Comparison of ENCODE assay signal across 1 cellular context in the genomic region with DNA sequence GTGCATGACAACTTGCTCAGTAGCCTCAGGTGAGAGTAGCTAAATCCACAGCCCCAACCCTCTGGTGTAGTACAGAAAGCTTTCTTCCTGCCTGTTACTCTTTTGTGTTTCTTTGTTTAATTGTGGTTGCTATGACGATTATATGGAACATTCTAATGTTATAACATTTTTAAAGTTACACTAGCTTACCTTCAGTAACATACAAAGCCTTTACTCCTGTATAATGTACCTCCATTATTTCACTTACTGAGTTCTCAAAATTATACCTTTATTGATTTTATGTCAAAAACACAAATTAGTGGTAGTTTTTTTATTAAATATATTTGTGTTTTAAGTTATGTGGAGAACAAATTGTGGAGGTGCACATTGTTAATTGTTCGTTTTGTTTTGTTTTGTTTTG. TPM values are rescaled to one million over a fixed set of nuclear protein-coding genes. Genes with fewer than 3 reads are reported as not detected.
"Had no signal": no experiment of that assay in that cellular context is flagged by ENCODE, and none has a peak within 500 bp of the region (broad histone marks: within the 10 kb centered on the region; RNA-seq: fewer than 3 reads in every experiment).

A gene with protein sequence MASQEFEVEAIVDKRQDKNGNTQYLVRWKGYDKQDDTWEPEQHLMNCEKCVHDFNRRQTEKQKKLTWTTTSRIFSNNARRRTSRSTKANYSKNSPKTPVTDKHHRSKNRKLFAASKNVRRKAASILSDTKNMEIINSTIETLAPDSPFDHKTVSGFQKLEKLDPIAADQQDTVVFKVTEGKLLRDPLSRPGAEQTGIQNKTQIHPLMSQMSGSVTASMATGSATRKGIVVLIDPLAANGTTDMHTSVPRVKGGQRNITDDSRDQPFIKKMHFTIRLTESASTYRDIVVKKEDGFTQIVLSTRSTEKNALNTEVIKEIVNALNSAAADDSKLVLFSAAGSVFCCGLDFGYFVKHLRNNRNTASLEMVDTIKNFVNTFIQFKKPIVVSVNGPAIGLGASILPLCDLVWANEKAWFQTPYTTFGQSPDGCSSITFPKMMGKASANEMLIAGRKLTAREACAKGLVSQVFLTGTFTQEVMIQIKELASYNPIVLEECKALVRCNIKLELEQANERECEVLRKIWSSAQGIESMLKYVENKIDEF (minus strand): TSS at position 101 of the 400 bp plus-strand sequence. CDS start 331 bp downstream, outside the sequence.

RNA-seq across cellular contexts. Expression of the gene that starts here (rescaled TPM):
- polyA plus RNA-seq: SK-N-SH had no signal
